In the genomic region with DNA sequence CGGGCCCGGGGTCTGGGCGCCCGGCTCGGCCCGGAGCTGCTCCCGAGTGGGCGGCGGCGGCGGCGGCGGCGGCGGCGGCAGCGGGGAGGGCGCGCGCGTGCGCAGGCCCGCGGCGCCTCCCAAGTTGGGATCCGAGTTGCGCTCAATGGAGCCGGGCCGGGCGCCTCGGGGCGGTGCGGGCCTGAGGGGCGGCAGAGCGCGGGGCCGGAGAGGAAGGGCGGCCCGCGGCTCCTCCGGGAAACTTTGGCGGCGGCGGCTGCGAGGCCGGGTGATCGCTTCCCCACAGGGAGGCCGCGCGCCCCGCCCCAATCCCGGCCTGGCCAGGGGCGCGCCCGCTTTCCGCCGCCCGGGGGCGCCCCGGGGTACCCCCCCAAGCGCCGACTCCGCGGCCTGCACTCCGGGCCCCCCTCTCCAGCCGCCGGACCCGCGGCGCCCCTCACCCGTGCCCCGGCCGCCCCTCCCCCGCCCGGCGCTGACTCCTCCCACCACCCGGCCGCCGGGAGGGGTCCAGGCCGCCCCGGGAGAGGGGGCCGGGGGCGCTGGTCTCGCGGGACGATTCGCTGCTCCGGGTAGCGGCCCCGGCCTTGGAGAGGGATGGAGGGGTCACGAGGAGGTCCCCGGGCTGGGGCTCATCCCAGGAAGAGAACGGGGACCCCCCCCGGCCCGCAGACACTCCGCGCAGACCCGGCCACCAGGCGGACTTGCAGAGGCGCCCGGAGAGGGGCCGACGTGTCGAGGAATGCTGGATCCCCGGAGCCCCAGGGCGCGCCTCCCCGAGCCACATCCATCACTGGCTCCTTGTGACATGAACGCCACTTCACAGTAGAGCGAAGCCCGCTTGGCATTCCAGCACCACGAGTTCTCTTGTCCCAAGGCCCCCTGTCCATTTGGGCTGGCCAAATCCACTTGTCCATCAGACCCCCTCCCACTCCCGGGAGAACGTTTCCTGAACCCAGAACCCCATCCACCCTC, we compare ENCODE assay signal across 8 cellular contexts. TPM values are rescaled to one million over a fixed set of nuclear protein-coding genes. Genes with fewer than 3 reads are reported as not detected.
DNase-seq lines count a peak whose midpoint lies in the region; ATAC-seq, FAIRE-seq and TF ChIP-seq lines count a peak whose summit lies in the region.

A gene with protein sequence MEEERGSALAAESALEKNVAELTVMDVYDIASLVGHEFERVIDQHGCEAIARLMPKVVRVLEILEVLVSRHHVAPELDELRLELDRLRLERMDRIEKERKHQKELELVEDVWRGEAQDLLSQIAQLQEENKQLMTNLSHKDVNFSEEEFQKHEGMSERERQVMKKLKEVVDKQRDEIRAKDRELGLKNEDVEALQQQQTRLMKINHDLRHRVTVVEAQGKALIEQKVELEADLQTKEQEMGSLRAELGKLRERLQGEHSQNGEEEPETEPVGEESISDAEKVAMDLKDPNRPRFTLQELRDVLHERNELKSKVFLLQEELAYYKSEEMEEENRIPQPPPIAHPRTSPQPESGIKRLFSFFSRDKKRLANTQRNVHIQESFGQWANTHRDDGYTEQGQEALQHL (minus strand): TSS at position 48 of the 972 bp plus-strand sequence. CDS start 237 bp downstream, outside the sequence.

- intact Hi-C loops in K562 (cut with micrococcal nuclease): no loop called here

- no peak for FAIRE-seq in HTR-8/SVneo (lab: Jason Lieb, UNC)
- no peak for FAIRE-seq in K562 (lab: Jason Lieb, UNC)

- H3K9ac ChIP-seq in K562 (ENCODE audit: insufficient read depth in 1 of 2, low read depth in 2 of 2, low read length in 2 of 2): peak within 1 kb of the TSS; percentile 63 to 99

- peak within 1 kb of the TSS; percentile 81 for H3K27ac Mint-ChIP-seq in T-helper 2 cell treated with Interferon-gamma antibody and Interleukin-4, amounts not matched to agents 5 μg/mL and 100 μg/mL, for 36 hours

- no peak for TF ChIP-seq RAD21 in K562 (CRISPR knock-in tag; conservative IDR thresholded peaks at IDR 0.05 in 1 of 2, IDR thresholded peaks at IDR 0.05 in 1 of 2)

- no peaks in the 10 kb centered on the region for H3K36me3 Mint-ChIP-seq in T-helper 2 cell treated with Interferon-gamma antibody and Interleukin-4, amounts not matched to agents 5 μg/mL and 100 μg/mL, for 36 hours (ENCODE audit: low read depth)

- H3K27me3 ChIP-seq in K562 (ENCODE audit: control insufficient read depth in 2 of 2, insufficient read depth in 2 of 2, low read length in 2 of 2): no peaks in the 10 kb centered on the region

- no peak for TF ChIP-seq POLR2A in K562 (conservative IDR thresholded peaks at IDR 0.05)

- peaks cover 14 to 24% of the 10 kb centered on the region in 2 experiments for H3K4me1 ChIP-seq in K562 (replicated peaks in 1 of 2; ENCODE audit: control insufficient read depth in 2 of 2, insufficient read depth in 2 of 2, low read length in 2 of 2)

- WGBS in K562 (ENCODE audit: insufficient coverage, low coverage, missing lambda C conversion rate): 6% methylated on average over 38 of the region's 114 CpGs

- H3K4me3 ChIP-seq in K562: peak within 1 kb of the TSS; percentile 68

- POLR2A ChIA-PET in K562 (lab: Yijun Ruan, JAX): interaction anchor here (0.6 to 1.2 kb wide), 3 partner anchors 29 to 1719 kb away, joined by 3 read pairs; no protein-coding TSS in a partner anchor

- H3K36me3 ChIP-seq in K562 (ENCODE audit: control insufficient read depth, insufficient read depth, low read length): peaks cover 20% of the 10 kb centered on the region; the same call in 2 of the 3 replicates

- H3K9me3 Mint-ChIP-seq in T-helper 2 cell treated with Interferon-gamma antibody and Interleukin-4, amounts not matched to agents 5 μg/mL and 100 μg/mL, for 36 hours: no peaks in the 10 kb centered on the region

- H3K9me3 ChIP-seq in K562 (replicated peaks; ENCODE audit: control insufficient read depth, insufficient read depth, low read depth, low read length): no peaks in the 10 kb centered on the region

- peak within 1 kb of the TSS; percentile 86 for H3K4me3 Mint-ChIP-seq in T-helper 2 cell treated with Interferon-gamma antibody and Interleukin-4, amounts not matched to agents 5 μg/mL and 100 μg/mL, for 36 hours

- H3K9me1 ChIP-seq in K562 (ENCODE audit: control insufficient read depth, insufficient read depth, low read length): no peaks in the 10 kb centered on the region

- no peaks in the 10 kb centered on the region for H4K20me1 ChIP-seq in K562 (replicated peaks; ENCODE audit: control insufficient read depth, insufficient read depth, low read length)

- BruUV-seq in K562 (replicated peaks; lab: Mats Ljungman, UMichigan): no TSS peak

- DNase-seq in NCI-H146 (lab: John Stamatoyannopoulos, UW) (peak; percentile 45), NCI-H146 treated with DMSO at 0.1 percent for 48 hours (lab: John Stamatoyannopoulos, UW; ENCODE audit: unreplicated experiment) (no peak), HTR-8/SVneo (ENCODE audit: insufficient read length, low spot score) (peak; percentile 64), K562 (ENCODE audit: extremely low read depth in 1 of 4, low spot score in 3 of 4) (peak; percentile 73 to 96 (median 90)), hypothalamus (lab: John Stamatoyannopoulos, UW) (peak in 47 of 51 donors; percentile 14 to 82 (median 60)), renal cortical epithelial cell (ENCODE audit: low read depth) (no peak), COR-L47 (lab: John Stamatoyannopoulos, UW) (no peak)
- peak; percentile 50 for DNase-seq in T-helper 2 cell treated with Interferon-gamma antibody and Interleukin-4, amounts not matched to agents 5 μg/mL and 100 μg/mL, for 36 hours (ENCODE audit: low spot score)

- ATAC-seq in K562: peak; percentile 81

- peak within 1 kb of the TSS; percentile 90 for H3K4me2 ChIP-seq in K562 (ENCODE audit: insufficient read depth, low read length)

- peaks cover 29% of the 10 kb centered on the region for H3K79me2 ChIP-seq in K562 (ENCODE audit: control insufficient read depth, insufficient read depth, low read length)

- peak within 1 kb of the TSS; percentile 87 for H2AFZ ChIP-seq in K562 (ENCODE audit: low read depth, low read length)

- H3K27ac ChIP-seq in K562 (ENCODE audit: extremely low read depth, low read depth, low read length): peak within 1 kb of the TSS; percentile 79

- CTCF ChIA-PET in K562 (lab: Yijun Ruan, JAX; ENCODE audit: low intra/inter-chr PET ratio): interaction anchor here (0.6 to 1.1 kb wide), 2 partner anchors 48 to 441 kb away, joined by 3 to 6 read pairs; no protein-coding TSS in a partner anchor

- in situ Hi-C loops in K562 (cut with MboI): no loop called here

- TF ChIP-seq EP300 in K562 (IDR thresholded peaks at IDR 0.05; ENCODE audit: low read length): no peak

- peak; percentile 3 to 71 (median 45); a peak in 3 of 6 replicates for TF ChIP-seq CTCF in K562 (IDR thresholded peaks at IDR 0.05 in 2 of 3, conservative IDR thresholded peaks at IDR 0.05 in 1 of 3; ENCODE audit: insufficient read depth in 2 of 3, low read depth in 1 of 3, low read length in 3 of 3)

- H3K27me3 Mint-ChIP-seq in T-helper 2 cell treated with Interferon-gamma antibody and Interleukin-4, amounts not matched to agents 5 μg/mL and 100 μg/mL, for 36 hours (ENCODE audit: low read depth): peaks cover 9% of the 10 kb centered on the region

- peaks cover 14% of the 10 kb centered on the region for H3K4me1 Mint-ChIP-seq in T-helper 2 cell treated with Interferon-gamma antibody and Interleukin-4, amounts not matched to agents 5 μg/mL and 100 μg/mL, for 36 hours (ENCODE audit: low read depth)

TF ChIP-seq in K562, 482 proteins besides CTCF, POLR2A, EP300 and RAD21 (continues in another document):
- peak; percentile 60 for TF ChIP-seq POLR2G (IDR thresholded peaks at IDR 0.05; ENCODE audit: low read depth, low read length)
- TF ChIP-seq TBP (optimal IDR thresholded peaks at IDR 0.05; ENCODE audit: low read depth, low read length): peak; percentile 13
- 0 out of 2 replicates have a peak, but pooled peaks have one; percentile 23 for TF ChIP-seq SMAD4 (CRISPR knock-in tag; conservative IDR thresholded peaks at IDR 0.05)
- TF ChIP-seq PHF8 (IDR thresholded peaks at IDR 0.05; ENCODE audit: borderline replicate concordance, low read length): peak; percentile 57; the same call in 1 of the 2 replicates
- peak; percentile 77 to 83; a peak in 2 of 4 replicates for TF ChIP-seq NRF1 (conservative IDR thresholded peaks at IDR 0.05 in 1 of 2, IDR thresholded peaks at IDR 0.05 in 1 of 2)
- peak in 1 of 2 experiments; percentile 18; a peak in 1 of 4 replicates for TF ChIP-seq KDM1A (IDR thresholded peaks at IDR 0.05)
- TF ChIP-seq MEIS2 (IDR thresholded peaks at IDR 0.05; ENCODE audit: partially characterized antibody): peak; percentile 63
- TF ChIP-seq NONO (IDR thresholded peaks at IDR 0.05; ENCODE audit: low read depth in 2 of 2, low read length in 1 of 2): peak in 1 of 2 experiments; percentile 69; a peak in 1 of 4 replicates
- peak; percentile 27 for TF ChIP-seq CXXC5 (CRISPR knock-in tag; IDR thresholded peaks at IDR 0.05)
- TF ChIP-seq RB1 (IDR thresholded peaks at IDR 0.05; ENCODE audit: low read depth): peak; percentile 88

RNA-seq across cellular contexts. Expression of the gene that starts here (rescaled TPM):
- total RNA-seq in K562 (2011; cell fraction: chromatin; rRNA removed; ENCODE audit: low replicate concordance): 26.0 and 37.1 TPM in 2 replicates
- total RNA-seq in K562 (2011; cell fraction: nucleolus; rRNA removed): 16.8 and 21.4 TPM in 2 replicates
- total RNA-seq in K562 (2011; cell fraction: nucleoplasm; rRNA removed): 23.3 and 34.0 TPM in 2 replicates
- total RNA-seq in K562 (2014; rRNA removed) (10.0 and 15.2 TPM in 2 replicates), K562 (2014; rRNA removed; fragmentation: Illumina TruSeq; extraction: Trizol) (2.2 and 3.8 TPM in 2 replicates), K562 (2015; rRNA removed; fragmentation: Illumina TruSeq; extraction: Trizol) (5.1 and 5.8 TPM in 2 replicates), K562 (2021) (10.6 and 12.1 TPM in 2 replicates), renal cortical epithelial cell (2.3 and 11.2 TPM in 2 replicates)
- polyA plus RNA-seq in K562 (2011; rRNA removed) (8.6 and 11.7 TPM in 2 replicates), K562 (2014; fragmentation: Illumina TruSeq; extraction: Trizol) (7.8 and 8.8 TPM in 2 replicates), K562 (2014; fragmentation: Nextera tagmentation; extraction: Ambion mirVana) (under 1 TPM; 0.25 to 0.36 TPM), K562 (2014; rRNA removed) (9.4 and 9.6 TPM in 2 replicates)
- polyA plus RNA-seq in K562 (2011; cell fraction: cytosol; rRNA removed): 15.1 and 17.0 TPM in 2 replicates
- 16.2 and 23.6 TPM in 2 replicates for polyA plus RNA-seq in K562 (2011; cell fraction: nucleus; rRNA removed)
- polyA plus RNA-seq in K562 (2012): 8.3 and 11.4 TPM in 2 replicates
- 6.4 and 8.2 TPM in 2 replicates for polyA minus RNA-seq in K562 (2011; rRNA and poly(A)+ RNA removed)
- polyA minus RNA-seq in K562 (2011; cell fraction: cytosol; rRNA and poly(A)+ RNA removed): 8.4 and 11.6 TPM in 2 replicates
- polyA minus RNA-seq in K562 (2011; cell fraction: nucleus; rRNA and poly(A)+ RNA removed): 7.7 and 9.6 TPM in 2 replicates

Comparison
In these comparisons a context has a peak if more than half of its experiments do, and no peak if none do; other contexts are left out.
1. DNase-seq: peak in NCI-H146 (single experiment), HTR-8/SVneo (single experiment), T-helper 2 cell treated with Interferon-gamma antibody and Interleukin-4, amounts not matched to agents 5 μg/mL and 100 μg/mL, for 36 hours (single experiment), K562 (4 of 4) and hypothalamus (47 of 51); none in NCI-H146 treated with DMSO at 0.1 percent for 48 hours (single experiment), renal cortical epithelial cell (single experiment) and COR-L47 (single experiment).